8 cellular contexts compared by ENCODE assay signal in genomic region chr20:58891076-58891685, GRCh38. TPM values are rescaled to one million over a fixed set of nuclear protein-coding genes. Genes with fewer than 3 reads are reported as not detected.
DNase-seq lines count a peak whose midpoint lies in the region; ATAC-seq and TF ChIP-seq lines count a peak whose summit lies in the region.

No MANE protein-coding gene starts in this region.

- peaks cover 39% of the 10 kb centered on the region for H3K4me1 ChIP-seq in muscle layer of colon (ENCODE audit: insufficient read depth, low read length)

- peaks cover 3% of the 10 kb centered on the region for H3K36me3 ChIP-seq in muscle layer of colon (ENCODE audit: insufficient read depth, low read length)

- DNase-seq in NCI-H82 treated with DMSO at 0.1 percent for 48 hours (lab: John Stamatoyannopoulos, UW; ENCODE audit: unreplicated experiment): peak; percentile 65
- DNase-seq in activated T-cell treated with anti-CD3 and anti-CD28 coated beads for 1 hour (ENCODE audit: low read depth): peak; percentile 69
- no peak for DNase-seq in epithelial cell of proximal tubule (ENCODE audit: low read depth)
- peak; percentile 50 to 60 for DNase-seq in stimulated activated CD8-positive, alpha-beta memory T cell treated with anti-CD3 and anti-CD28 coated beads, Interleukin-7, amount 100 ng/mL, for 48 hours (ENCODE audit: extremely low read depth in 1 of 2, low read depth in 1 of 2)

- peak overlapping the region; percentile 93 for H3K27ac ChIP-seq in muscle layer of colon (ENCODE audit: low read depth, low read length)

- no peak for TF ChIP-seq CTCF in epithelial cell of proximal tubule (conservative IDR thresholded peaks at IDR 0.05; ENCODE audit: low read depth, low read length)

- ATAC-seq in HG02678 (IDR thresholded peaks at IDR 0.05; ENCODE audit: unreplicated experiment) (peak; percentile 32), GM21526 (IDR thresholded peaks at IDR 0.05; ENCODE audit: low FRiP score, unreplicated experiment) (no peak)

- H3K9me3 ChIP-seq in muscle layer of colon (ENCODE audit: low read length): no peaks in the 10 kb centered on the region

- H3K4me3 ChIP-seq in GM08714 (ENCODE audit: low read length): peak overlapping the region; percentile 99; the same call in 1 of the 2 replicates
- H3K4me3 ChIP-seq in epithelial cell of proximal tubule (ENCODE audit: low read depth, low read length): peak overlapping the region; percentile 67
- peak overlapping the region; percentile 62 to 73 for H3K4me3 ChIP-seq in muscle layer of colon (ENCODE audit: low read depth in 1 of 2, low read length in 2 of 2)

- no peaks in the 10 kb centered on the region for H3K27me3 ChIP-seq in muscle layer of colon (ENCODE audit: control insufficient read depth in 1 of 2, insufficient read depth in 2 of 2, low read length in 2 of 2)

- no peak overlapping the region for H3K9ac ChIP-seq in muscle layer of colon (ENCODE audit: low read length)

RNA-seq across cellular contexts. Expression of gene GNAS, which starts 38.7 kb away (rescaled TPM):
- 492 and 828 TPM in 2 replicates for total RNA-seq in epithelial cell of proximal tubule

RNA-seq across cellular contexts. Expression of gene GNAS-AS1, which starts 40.5 kb away (rescaled TPM):
- total RNA-seq in epithelial cell of proximal tubule: 0.35 and 0.51 TPM in 2 replicates
